In genomic region chr7:128209229-128210035, GRCh38 we compare ENCODE assay signal across 8 cellular contexts. TPM values are rescaled to one million over a fixed set of nuclear protein-coding genes. Genes with fewer than 3 reads are reported as not detected.
DNase-seq lines count a peak whose midpoint lies in the region; FAIRE-seq and TF ChIP-seq lines count a peak whose summit lies in the region.

No MANE protein-coding gene starts in this region.

- peaks cover 23% of the 10 kb centered on the region for H3K4me1 ChIP-seq in SJCRH30
- H3K4me1 ChIP-seq in thyroid gland: no peaks in the 10 kb centered on the region

- no peaks in the 10 kb centered on the region for H3K36me3 Mint-ChIP-seq in osteocyte (ENCODE audit: unreplicated experiment)

- H3K27me3 ChIP-seq in SJCRH30 (no peaks in the 10 kb centered on the region), thyroid gland (no peaks in the 10 kb centered on the region)

- H3K27me3 Mint-ChIP-seq in osteocyte (ENCODE audit: unreplicated experiment): peaks cover 45% of the 10 kb centered on the region

- H3K9me3 ChIP-seq in SJCRH30 (replicated peaks) (no peaks in the 10 kb centered on the region), thyroid gland (no peaks in the 10 kb centered on the region)

- 35 to 45% methylated on average over 18 to 19 of the region's 28 CpGs for WGBS in thyroid gland, 2 donors

- TF ChIP-seq CTCF in osteocyte (IDR thresholded peaks at IDR 0.05) (peak; percentile 95), thyroid gland (IDR thresholded peaks at IDR 0.05) (peak; percentile 95 to 99 (median 97))

- no peaks in the 10 kb centered on the region for H3K9me3 Mint-ChIP-seq in osteocyte (ENCODE audit: unreplicated experiment)

- intact Hi-C loops in thyroid gland (cut with DNase I): loop anchor here (2.0 to 5.0 kb wide), 2 partner anchors 72 to 499 kb away; no protein-coding TSS in a partner anchor

- TF ChIP-seq POLR2A in thyroid gland (IDR thresholded peaks at IDR 0.05): no peak

- no peak for FAIRE-seq in frontal cortex (lab: Jason Lieb, UNC)

- H3K4me3 Mint-ChIP-seq in osteocyte (ENCODE audit: unreplicated experiment): no peak overlapping the region

- H3K36me3 ChIP-seq in SJCRH30: no peaks in the 10 kb centered on the region
- no peaks in the 10 kb centered on the region for H3K36me3 ChIP-seq in thyroid gland

- DNase-seq in CD1c-positive myeloid dendritic cell (ENCODE audit: extremely low spot score) (peak; percentile 88), GM19240 (ENCODE audit: insufficient read length, low spot score) (peak; percentile 81), Kasumi-1 (lab: John Stamatoyannopoulos, UW) (peak; percentile 73 to 74), SJCRH30 (peak; percentile 67 to 91), frontal cortex (ENCODE audit: low spot score in 2 of 2) (peak; percentile 72 to 83), osteocyte (ENCODE audit: extremely low spot score, unreplicated experiment) (no peak), thyroid gland (peak; percentile 55 to 64)
- DNase-seq in activated effector memory CD4-positive, alpha-beta T cell treated with Interleukin-2 at 50 U/mL for 16 hours: peak; percentile 41

- H3K27ac ChIP-seq in SJCRH30 (no peak overlapping the region), thyroid gland (no peak overlapping the region)

- peaks cover 4% of the 10 kb centered on the region for H3K4me1 Mint-ChIP-seq in osteocyte (ENCODE audit: unreplicated experiment)

- H3K27ac Mint-ChIP-seq in osteocyte (ENCODE audit: unreplicated experiment): no peak overlapping the region

- H3K4me3 ChIP-seq in SJCRH30 (no peak overlapping the region), thyroid gland (replicated peaks in 1 of 3) (no peak overlapping the region)

RNA-seq across cellular contexts. Expression of gene LEP, which starts 31.6 kb away (rescaled TPM):
- total RNA-seq in SJCRH30 (2014; rRNA removed; shearing (Covaris generic)): not detected in 2 replicates
- total RNA-seq in frontal cortex (not detected), osteocyte (not detected in 2 replicates), thyroid gland (under 1 TPM in 2 of 4 donors, not detected in 2; 0.11 to 0.40 TPM)
